Comparison of ENCODE assay signal across 14 cellular contexts in genomic region chr12:29333178-29333577, GRCh38. TPM values are rescaled to one million over a fixed set of nuclear protein-coding genes. Genes with fewer than 3 reads are reported as not detected.
DNase-seq lines count a peak whose midpoint lies in the region; ATAC-seq and TF ChIP-seq lines count a peak whose summit lies in the region.
"Had no signal": no experiment of that assay in that cellular context is flagged by ENCODE, and none has a peak within 500 bp of the region (broad histone marks: within the 10 kb centered on the region; RNA-seq: fewer than 3 reads in every experiment).

No MANE protein-coding gene starts in this region.

- no peak overlapping the region for H3K4me3 Mint-ChIP-seq in HFFc6
- no peak overlapping the region for H3K4me3 Mint-ChIP-seq in osteocyte (ENCODE audit: unreplicated experiment)
- H3K4me3 Mint-ChIP-seq: CD8-positive, alpha-beta memory T cell had no signal

- H4K20me1 ChIP-seq in PC-3 (ENCODE audit: low read length), result no peaks in the 10 kb centered on the region
- H4K20me1 ChIP-seq: BLaER1 had no signal

- H3K4me1 Mint-ChIP-seq in HFFc6 (ENCODE audit: low read depth), result peaks cover 10% of the 10 kb centered on the region
- H3K4me1 Mint-ChIP-seq in osteocyte (ENCODE audit: unreplicated experiment), result peaks cover 8% of the 10 kb centered on the region

- CTCF ChIA-PET in PC-3 (lab: Charles Lee), result no interaction called here

- H3K36me3 ChIP-seq in PC-3 (ENCODE audit: low read depth, low read length), result no peaks in the 10 kb centered on the region; the same call in 1 of the 2 replicates
- H3K36me3 ChIP-seq: HAP-1 had no signal

- no peaks in the 10 kb centered on the region for H3F3A ChIP-seq in PC-3 (ENCODE audit: low read length, unreplicated experiment)

- no peaks in the 10 kb centered on the region for H3K9me2 ChIP-seq in PC-3 (replicated peaks; ENCODE audit: low read length)

- peak; percentile 77 for ATAC-seq in PC-3
- ATAC-seq: HepG2 had no signal

- DNase-seq in AG09309 (ENCODE audit: low read depth), result peak; percentile 55
- DNase-seq in HFFc6, result peak; percentile 15
- DNase-seq in PC-3, result peak; percentile 41
- peak; percentile 83 for DNase-seq in fibroblast of villous mesenchyme (ENCODE audit: low read depth)
- DNase-seq in putamen (ENCODE audit: low spot score), result no peak
- DNase-seq in osteocyte (ENCODE audit: extremely low spot score, unreplicated experiment), result no peak
- DNase-seq in NCI-H2081 treated with DMSO at 0.1 percent for 48 hours (lab: John Stamatoyannopoulos, UW), result no peak
- DNase-seq: Caco-2; CD8-positive, alpha-beta memory T cell; DND-41; GF-D8 had no signal

- BruUV-seq in PC-3 (replicated peaks; lab: Mats Ljungman, UMichigan), result no TSS peak

- no peak overlapping the region for H2AFZ ChIP-seq in PC-3 (ENCODE audit: low read length)

- H3K27me3 Mint-ChIP-seq in HFFc6 (ENCODE audit: insufficient read depth) (no peaks in the 10 kb centered on the region; the same call in 1 of the 2 replicates), osteocyte (ENCODE audit: unreplicated experiment) (no peaks in the 10 kb centered on the region)
- H3K27me3 Mint-ChIP-seq: CD8-positive, alpha-beta memory T cell had no signal

- no peak for TF ChIP-seq CTCF in AG09309 (IDR thresholded peaks at IDR 0.05; ENCODE audit: control insufficient read depth, insufficient read depth, low read depth, low read length, missing control alignments)
- TF ChIP-seq CTCF in HFFc6 (IDR thresholded peaks at IDR 0.05), result no peak
- no peak for TF ChIP-seq CTCF in PC-3 (conservative IDR thresholded peaks at IDR 0.05; ENCODE audit: low read depth, low read length)
- TF ChIP-seq CTCF in fibroblast of villous mesenchyme (IDR thresholded peaks at IDR 0.05; ENCODE audit: insufficient read depth, low read depth, low read length), result no peak
- no peak for TF ChIP-seq CTCF in osteocyte (IDR thresholded peaks at IDR 0.05)

- H3K27ac ChIP-seq in PC-3 (ENCODE audit: low read length), result no peak overlapping the region
- H3K27ac ChIP-seq: BLaER1 had no signal

- H3K9me3 ChIP-seq in PC-3 (ENCODE audit: low read length), result no peaks in the 10 kb centered on the region
- H3K9me3 ChIP-seq: BLaER1, Caco-2, HAP-1 had no signal

- intact Hi-C loops in PC-3 (cut with micrococcal nuclease), result loop anchor here (1.0 to 5.0 kb wide), 3 partner anchors 24 to 94 kb away; partner anchors contain the start of gene ERGIC2

- no peaks in the 10 kb centered on the region for H3K27me3 ChIP-seq in PC-3 (ENCODE audit: low read length)
- H3K27me3 ChIP-seq: BLaER1 had no signal

- POLR2A ChIA-PET in PC-3 (lab: Charles Lee; ENCODE audit: unreplicated experiment), result no interaction called here

- H3K27ac Mint-ChIP-seq in HFFc6 (no peak overlapping the region), osteocyte (ENCODE audit: unreplicated experiment) (no peak overlapping the region)

- no peak overlapping the region for H3K4me3 ChIP-seq in AG09309 (ENCODE audit: control insufficient read depth, low read depth, low read length)
- no peak overlapping the region for H3K4me3 ChIP-seq in PC-3 (ENCODE audit: low read length)
- no peak overlapping the region for H3K4me3 ChIP-seq in fibroblast of villous mesenchyme (ENCODE audit: low read depth, low read length)
- H3K4me3 ChIP-seq: BLaER1, HAP-1 had no signal

- H3K9me3 Mint-ChIP-seq in HFFc6, result no peaks in the 10 kb centered on the region
- no peaks in the 10 kb centered on the region for H3K9me3 Mint-ChIP-seq in osteocyte (ENCODE audit: unreplicated experiment)
- H3K9me3 Mint-ChIP-seq: CD8-positive, alpha-beta memory T cell had no signal

- H3K79me2 ChIP-seq in PC-3 (ENCODE audit: low read length), result no peaks in the 10 kb centered on the region

- H3K36me3 Mint-ChIP-seq in HFFc6 (ENCODE audit: low read depth), result no peaks in the 10 kb centered on the region; the same call in none of the 2 replicates
- peaks cover 38% of the 10 kb centered on the region for H3K36me3 Mint-ChIP-seq in osteocyte (ENCODE audit: unreplicated experiment)

- no peak overlapping the region for H3K9ac ChIP-seq in PC-3 (ENCODE audit: low read length)
- H3K9ac ChIP-seq: BLaER1 had no signal

- no peak overlapping the region for H3K4me2 ChIP-seq in PC-3 (ENCODE audit: low read length)
- H3K4me2 ChIP-seq: BLaER1 had no signal

- H3K4me1 ChIP-seq in PC-3 (ENCODE audit: insufficient read depth, low read length), result no peaks in the 10 kb centered on the region
- H3K4me1 ChIP-seq: Caco-2, HAP-1 had no signal

RNA-seq across cellular contexts. Expression of gene ERGIC2, which starts 47.8 kb away (rescaled TPM):
- total RNA-seq in HFFc6 (2021; fragmentation: NEBNext Ultra II Directional; extraction: Animal tissue kit (Norgen Biotek cat#: 25700)), result 100 to 1,000 TPM; 131 to 161 (median 152) TPM
- total RNA-seq in PC-3 (2014; rRNA removed) (142 and 184 TPM in 2 replicates), fibroblast of villous mesenchyme (34.5 and 90.7 TPM in 2 replicates), osteocyte (70.3 and 77.5 TPM in 2 replicates)

Comparison
In these comparisons a context has a peak if more than half of its experiments do, and no peak if none do; other contexts are left out.
1. DNase-seq: peak in AG09309 (single experiment), HFFc6 (single experiment), PC-3 (single experiment) and fibroblast of villous mesenchyme (single experiment); none in putamen (single experiment), osteocyte (single experiment) and NCI-H2081 treated with DMSO at 0.1 percent for 48 hours (single experiment).